ENCODE assay signal across 3 cellular contexts in the genomic region with DNA sequence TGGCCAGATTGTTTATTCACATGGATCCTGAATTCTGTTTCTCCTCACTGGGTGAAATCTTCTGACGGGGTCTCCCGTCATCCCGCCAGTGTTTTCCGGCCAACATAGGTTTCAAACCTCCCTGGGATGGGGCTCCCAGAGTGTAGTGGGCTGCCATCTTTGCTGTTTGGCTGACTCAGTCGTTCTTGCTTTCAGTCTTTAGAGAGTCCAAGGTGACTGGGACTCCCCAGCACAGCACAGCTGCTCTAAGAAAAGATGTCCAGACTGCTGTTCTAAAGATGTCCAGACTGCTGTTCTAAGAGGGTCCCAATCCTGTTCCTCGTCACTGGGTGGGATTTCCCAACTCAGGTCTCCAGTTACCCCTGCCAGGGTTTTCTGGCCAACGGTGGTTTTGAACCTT.
"Had no signal": no experiment of that assay in that cellular context is flagged by ENCODE, and none has a peak within 500 bp of the region (broad histone marks: within the 10 kb centered on the region; RNA-seq: fewer than 3 reads in every experiment).

No MANE protein-coding gene starts in this region.

- ATAC-seq: GM12878 had no signal

- DNase-seq: GDM1, GF-D8 had no signal

- H3K4me3 ChIP-seq: GM12878 had no signal
